In the genomic region with DNA sequence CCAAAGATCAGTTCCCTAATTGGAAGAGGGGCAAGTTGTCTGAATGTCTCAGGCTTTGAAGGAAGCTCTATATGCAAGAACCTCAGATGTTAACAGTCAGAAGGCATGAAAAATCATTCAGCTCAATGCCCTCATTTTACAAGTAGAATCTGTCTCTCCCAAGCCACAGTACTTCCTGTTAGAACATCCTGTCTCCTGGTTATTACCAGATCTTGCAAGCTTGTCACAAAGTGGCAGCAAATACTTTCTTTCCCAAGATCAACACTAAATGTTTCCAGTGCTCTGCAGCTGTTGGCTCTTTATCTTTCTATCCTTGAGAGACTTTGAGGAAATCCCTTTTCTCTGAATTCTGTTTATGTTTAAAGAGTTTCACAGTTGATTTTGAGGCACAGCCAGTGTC, we compare ENCODE assay signal across 11 cellular contexts.
DNase-seq lines count a peak whose midpoint lies in the region; ATAC-seq, FAIRE-seq and TF ChIP-seq lines count a peak whose summit lies in the region.
"Had no signal": no experiment of that assay in that cellular context is flagged by ENCODE, and none has a peak within 500 bp of the region (broad histone marks: within the 10 kb centered on the region; RNA-seq: fewer than 3 reads in every experiment).

No MANE protein-coding gene starts in this region.

- H3K9ac ChIP-seq in SK-N-MC (ENCODE audit: insufficient read length) = no peak overlapping the region
- no peak overlapping the region for H3K9ac ChIP-seq in kidney (ENCODE audit: low read length in 2 of 2)

- H3K4me3 ChIP-seq in SK-N-MC (no peak overlapping the region), kidney (ENCODE audit: low read length in 2 of 2) (no peak overlapping the region)
- H3K4me3 ChIP-seq: A549, left lung had no signal

- FAIRE-seq in kidney (lab: Jason Lieb, UNC) = no peak
- FAIRE-seq: A549, H1 had no signal

- H3K27ac ChIP-seq in SK-N-MC (peak overlapping the region; percentile 11; the same call in 1 of the 2 replicates), substantia nigra (ENCODE audit: low read depth, low read length, poor library complexity, severe bottlenecking) (peak overlapping the region; percentile 65), kidney (ENCODE audit: low read depth in 2 of 2, low read length in 2 of 2) (peak overlapping the region in 1 of 2 donors; percentile 7)
- H3K27ac ChIP-seq: A549, left lung had no signal

- ATAC-seq in left ventricle myocardium superior = peak; percentile 17
- ATAC-seq: A549 had no signal

- peaks cover 0 to 6% of the 10 kb centered on the region in 2 donors for H3K4me1 ChIP-seq in kidney (ENCODE audit: control insufficient read depth in 1 of 2, insufficient read depth in 1 of 2, low read depth in 1 of 2, low read length in 2 of 2)

- H3K36me3 ChIP-seq in SK-N-MC (ENCODE audit: insufficient read depth, low read length) (no peaks in the 10 kb centered on the region), kidney (ENCODE audit: control insufficient read depth in 1 of 2, insufficient read depth in 2 of 2, low read length in 2 of 2) (no peaks in the 10 kb centered on the region)
- H3K36me3 ChIP-seq: left lung had no signal

- no peaks in the 10 kb centered on the region for H3K9me3 ChIP-seq in SK-N-MC (ENCODE audit: low read depth, low read length)
- no peaks in the 10 kb centered on the region for H3K9me3 ChIP-seq in kidney (ENCODE audit: control insufficient read depth in 1 of 2, low read length in 2 of 2)
- H3K9me3 ChIP-seq: A549, left lung had no signal

- no peak for TF ChIP-seq CTCF in kidney (IDR thresholded peaks at IDR 0.05; ENCODE audit: borderline replicate concordance, extremely low read depth, insufficient read depth)

- DNase-seq in NCI-H2029 (lab: John Stamatoyannopoulos, UW) = peak; percentile 53
- no peak for DNase-seq in NCI-H2029 treated with DMSO at 0.1 percent for 48 hours (lab: John Stamatoyannopoulos, UW)
- DNase-seq in SK-N-MC (ENCODE audit: low read depth, low spot score) = peak; percentile 45
- DNase-seq in left ventricle myocardium superior = no peak
- DNase-seq in substantia nigra (lab: John Stamatoyannopoulos, UW) = no peak
- no peak for DNase-seq in SKM-1 (lab: John Stamatoyannopoulos, UW; ENCODE audit: unreplicated experiment)
- DNase-seq in amygdala (lab: John Stamatoyannopoulos, UW) = no peak
- DNase-seq in kidney = no peak
- DNase-seq: left lung had no signal

- intact Hi-C loops in left ventricle myocardium superior (cut with micrococcal nuclease) = no loop called here
- intact Hi-C loops in kidney (cut with DNase I) = no loop called here

Comparison
In these comparisons a context has a peak if more than half of its experiments do, and no peak if none do; other contexts are left out.
1. DNase-seq: peak in NCI-H2029 (single experiment) and SK-N-MC (single experiment); none in NCI-H2029 treated with DMSO at 0.1 percent for 48 hours (single experiment), left ventricle myocardium superior (single experiment), substantia nigra (0 of 49), SKM-1 (single experiment), amygdala (0 of 56) and kidney (single experiment).